Comparison of ENCODE assay signal across 8 cellular contexts in the genomic region with DNA sequence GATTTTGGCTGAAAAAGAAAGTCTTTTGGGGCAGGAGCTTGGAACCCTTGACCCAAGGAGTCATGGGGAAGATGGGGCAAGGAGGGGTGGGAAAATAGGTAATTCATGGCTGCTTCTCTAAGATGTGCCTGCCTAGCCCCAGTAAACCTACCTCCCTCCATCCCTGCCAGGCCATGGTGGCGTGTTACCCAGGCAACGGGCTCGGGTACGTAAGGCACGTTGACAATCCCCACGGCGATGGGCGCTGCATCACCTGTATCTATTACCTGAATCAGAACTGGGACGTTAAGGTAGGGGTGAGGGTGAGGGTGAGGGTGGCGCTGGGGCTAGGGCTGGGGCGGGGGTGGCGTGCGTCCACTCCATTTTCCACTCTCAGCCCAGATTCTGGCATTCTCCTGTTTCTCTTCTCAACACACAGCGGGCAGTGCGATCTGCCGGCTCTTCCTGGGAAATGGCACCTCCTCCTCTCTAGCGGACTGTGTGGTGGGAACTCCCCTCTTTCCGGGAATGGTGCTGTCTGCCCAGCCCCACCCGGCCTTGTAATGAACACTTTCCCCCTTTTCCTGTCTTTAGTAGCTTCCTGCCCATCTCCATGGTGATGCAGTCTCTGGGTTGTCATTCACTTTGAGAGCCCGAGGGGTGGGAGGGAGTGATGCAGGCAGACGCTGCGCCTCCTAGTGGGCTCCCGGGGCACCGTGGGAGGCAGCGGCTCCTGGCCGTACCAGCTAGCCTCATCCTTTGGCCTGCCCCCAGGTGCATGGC. TPM values are rescaled to one million over a fixed set of nuclear protein-coding genes. Genes with fewer than 3 reads are reported as not detected.
DNase-seq lines count a peak whose midpoint lies in the region; ATAC-seq and TF ChIP-seq lines count a peak whose summit lies in the region.

No MANE protein-coding gene starts in this region.

- H3K9me3 ChIP-seq in Loucy (ENCODE audit: insufficient read depth, low read depth, low read length) (no peaks in the 10 kb centered on the region), mammary epithelial cell (replicated peaks; ENCODE audit: insufficient read depth, low read length) (no peaks in the 10 kb centered on the region), iPS-18c (ENCODE audit: control insufficient read depth, insufficient read depth, low read length) (no peaks in the 10 kb centered on the region)

- peak overlapping the region; percentile 21 for H3K4me3 ChIP-seq in Loucy (ENCODE audit: low read length, poor library complexity, severe bottlenecking)
- H3K4me3 ChIP-seq in mammary epithelial cell (replicated peaks in 1 of 3; ENCODE audit: insufficient read depth in 1 of 3, low read depth in 2 of 3, low read length in 3 of 3) = no peak overlapping the region
- H3K4me3 ChIP-seq in iPS-18c (ENCODE audit: insufficient read depth, low read depth, low read length) = peak overlapping the region; percentile 15
- H3K4me3 ChIP-seq in skeletal muscle cell (ENCODE audit: low read depth, low read length) = peak overlapping the region; percentile 5

- H3K36me3 ChIP-seq in Loucy (ENCODE audit: insufficient read depth, low read length) (peaks cover 18% of the 10 kb centered on the region; the same call in 1 of the 2 replicates), mammary epithelial cell (ENCODE audit: insufficient read depth, low read length) (peaks cover 9% of the 10 kb centered on the region)

- ATAC-seq in activated B cell treated with CpG ODN at 0.5 μM for 24 hours (ENCODE audit: low read depth) (peak; percentile 18), HG02852 (IDR thresholded peaks at IDR 0.05; ENCODE audit: unreplicated experiment) (no peak)

- no peaks in the 10 kb centered on the region for H3K9me2 ChIP-seq in Loucy (replicated peaks; ENCODE audit: low read depth, low read length)

- H3K36me3 Mint-ChIP-seq in activated B cell treated with CpG ODN at 0.5 μM for 24 hours (ENCODE audit: low read depth) = peaks cover 75% of the 10 kb centered on the region

- POLR2A ChIA-PET in activated B cell treated with CpG ODN at 0.5 μM for 24 hours (lab: Charles Lee) = interaction anchor here (0.6 to 4.6 kb wide), 9 partner anchors 8 to 457 kb away, joined by 3 to 50 read pairs (median 4); partner anchors contain the start of genes ACTMAP, COQ8B, EGLN2 and HNRNPUL1

- H3K9ac ChIP-seq in Loucy (ENCODE audit: low read depth, low read length, poor library complexity, severe bottlenecking) = no peak overlapping the region
- no peak overlapping the region for H3K9ac ChIP-seq in mammary epithelial cell (ENCODE audit: insufficient read depth, low read length)

- peak overlapping the region; percentile 69 for H3K4me3 Mint-ChIP-seq in activated B cell treated with CpG ODN at 0.5 μM for 24 hours

- TF ChIP-seq CTCF in Loucy (conservative IDR thresholded peaks at IDR 0.05; ENCODE audit: low read length) (peak; percentile 84), activated B cell treated with CpG ODN at 0.5 μM for 24 hours (IDR thresholded peaks at IDR 0.05) (no peak), mammary epithelial cell (conservative IDR thresholded peaks at IDR 0.05 in 1 of 2, IDR thresholded peaks at IDR 0.05 in 1 of 2; ENCODE audit: extremely low read depth in 1 of 2, insufficient read depth in 1 of 2, low read depth in 1 of 2, low read length in 2 of 2) (peak; percentile 79 to 83)

- H3K4me2 ChIP-seq in Loucy (ENCODE audit: low read depth, low read length, poor library complexity, severe bottlenecking) = peak overlapping the region; percentile 87
- H3K4me2 ChIP-seq in mammary epithelial cell (ENCODE audit: insufficient read depth, low read depth, low read length) = peak overlapping the region; percentile 26

- DNase-seq in ELR (ENCODE audit: low read depth) (peak; percentile 86), activated B cell treated with CpG ODN at 0.5 μM for 24 hours (peak; percentile 60), mammary epithelial cell (peak; percentile 63), skeletal muscle cell (ENCODE audit: low read depth) (peak; percentile 96), COR-L47 (lab: John Stamatoyannopoulos, UW) (no peak)

- no TSS peak for BruUV-seq in mammary epithelial cell (replicated peaks; lab: Mats Ljungman, UMichigan)

- H3K4me1 Mint-ChIP-seq in activated B cell treated with CpG ODN at 0.5 μM for 24 hours = peaks cover 84% of the 10 kb centered on the region

- 19% methylated on average over 16 of the region's 26 CpGs for WGBS in mammary epithelial cell (ENCODE audit: low coverage, missing lambda C conversion rate)

- H4K20me1 ChIP-seq in Loucy (ENCODE audit: insufficient read depth, low read length, poor library complexity, severe bottlenecking) = peaks cover 68% of the 10 kb centered on the region
- no peaks in the 10 kb centered on the region for H4K20me1 ChIP-seq in mammary epithelial cell (ENCODE audit: insufficient read depth, low read length)

- CTCF ChIA-PET in activated B cell treated with CpG ODN at 0.5 μM for 24 hours (lab: Charles Lee) (interaction anchor here (0.6 to 4.2 kb wide), 15 partner anchors 8 to 150 kb away, joined by 3 to 25 read pairs (median 4); partner anchors contain the start of genes ACTMAP, COQ8B, EGLN2 and ITPKC), mammary epithelial cell (lab: Charles Lee; ENCODE audit: low non-redundant PET) (interaction anchor here (0.6 to 1.1 kb wide), 2 partner anchors 29 to 56 kb away, joined by 4 to 7 read pairs; partner anchors contain the start of genes ACTMAP and RAB4B)

- no peaks in the 10 kb centered on the region for H3F3A ChIP-seq in Loucy (ENCODE audit: low read depth)

- H3K4me1 ChIP-seq in Loucy (ENCODE audit: insufficient read depth, low read length, poor library complexity, severe bottlenecking) = peaks cover 48% of the 10 kb centered on the region
- peaks cover 49% of the 10 kb centered on the region for H3K4me1 ChIP-seq in mammary epithelial cell (ENCODE audit: insufficient read depth, low read length)

- H3K9me3 Mint-ChIP-seq in activated B cell treated with CpG ODN at 0.5 μM for 24 hours = no peaks in the 10 kb centered on the region

- no peaks in the 10 kb centered on the region for H3K27me3 Mint-ChIP-seq in activated B cell treated with CpG ODN at 0.5 μM for 24 hours

- H3K27ac Mint-ChIP-seq in activated B cell treated with CpG ODN at 0.5 μM for 24 hours = peak overlapping the region; percentile 87

- H3K27me3 ChIP-seq in Loucy (ENCODE audit: insufficient read depth, low read length, poor library complexity, severe bottlenecking) (no peaks in the 10 kb centered on the region), mammary epithelial cell (ENCODE audit: insufficient read depth, low read length) (no peaks in the 10 kb centered on the region)

- H2AFZ ChIP-seq in Loucy (ENCODE audit: low read length) (no peak overlapping the region), mammary epithelial cell (ENCODE audit: low read depth, low read length) (no peak overlapping the region)

- H3K79me2 ChIP-seq in Loucy (ENCODE audit: insufficient read depth, low read length) = peaks cover 71% of the 10 kb centered on the region
- H3K79me2 ChIP-seq in mammary epithelial cell (ENCODE audit: insufficient read depth, low read length) = peaks cover 70% of the 10 kb centered on the region

- dilution Hi-C loops in mammary epithelial cell (cut with HindIII; ENCODE audit: low sequenced_read_pairs) = loop anchor here (5.0 kb wide), 1 partner anchor 54 kb away; the partner anchor contains the start of genes ACTMAP and SNRPA

- H3K27ac ChIP-seq in mammary epithelial cell (ENCODE audit: insufficient read depth, low read depth, low read length) = peak overlapping the region; percentile 23

- in situ Hi-C loops in mammary epithelial cell (cut with MboI; ENCODE audit: low sequenced_read_pairs in 2 of 2) = no loop called here

- intact Hi-C loops in activated B cell treated with CpG ODN at 0.5 μM for 24 hours (cut with micrococcal nuclease) = loop anchor here (1.0 kb wide), 2 partner anchors 8 to 144 kb away; no protein-coding TSS in a partner anchor
- intact Hi-C loops in mammary epithelial cell (cut with micrococcal nuclease) = loop anchor here (2.0 kb wide), 2 partner anchors 56 to 144 kb away; partner anchors contain the start of genes ACTMAP and SNRPA

RNA-seq across cellular contexts. Expression of gene EGLN2, which starts 7.6 kb away (rescaled TPM):
- total RNA-seq in activated B cell treated with CpG ODN at 0.5 μM for 24 hours (136 and 147 TPM in 2 replicates), mammary epithelial cell (10 to 100 TPM; 59.7 to 82.3 TPM)
- polyA plus RNA-seq in mammary epithelial cell = 46.7 TPM
- 134 TPM for polyA minus RNA-seq in mammary epithelial cell

RNA-seq across cellular contexts. Expression of gene RAB4B, which starts 28.5 kb away (rescaled TPM):
- total RNA-seq in activated B cell treated with CpG ODN at 0.5 μM for 24 hours (90.6 and 98.1 TPM in 2 replicates), mammary epithelial cell (10 to 100 TPM in 1 of 2 donors, 1 to 10 TPM in 1; 9.0 to 23.5 TPM)
- 10.0 TPM for polyA plus RNA-seq in mammary epithelial cell
- polyA minus RNA-seq in mammary epithelial cell = 12.0 TPM

RNA-seq across cellular contexts. Expression of gene MIA, which starts 31.2 kb away (rescaled TPM):
- total RNA-seq in activated B cell treated with CpG ODN at 0.5 μM for 24 hours (1.1 and 1.4 TPM in 2 replicates), mammary epithelial cell (100 to 1,000 TPM; 106 to 107 TPM)
- polyA plus RNA-seq in mammary epithelial cell = 166 TPM
- 99.5 TPM for polyA minus RNA-seq in mammary epithelial cell

RNA-seq across cellular contexts. Expression of gene CYP2A6, which starts 43.7 kb away (rescaled TPM):
- total RNA-seq in activated B cell treated with CpG ODN at 0.5 μM for 24 hours (not detected in 2 replicates), mammary epithelial cell (not detected)
- polyA plus RNA-seq in mammary epithelial cell = not detected
- polyA minus RNA-seq in mammary epithelial cell = not detected

RNA-seq across cellular contexts. Expression of gene SNRPA, which starts 55.6 kb away (rescaled TPM):
- 138 TPM in 2 replicates for total RNA-seq in activated B cell treated with CpG ODN at 0.5 μM for 24 hours
- total RNA-seq in mammary epithelial cell = 10 to 100 TPM; 28.2 to 99.3 TPM
- polyA plus RNA-seq in mammary epithelial cell = 117 TPM
- 257 TPM for polyA minus RNA-seq in mammary epithelial cell

Comparison
In these comparisons a context has a peak if more than half of its experiments do, and no peak if none do; other contexts are left out.
1. H3K4me3 ChIP-seq: peak in Loucy (single experiment), iPS-18c (single experiment) and skeletal muscle cell (single experiment); none in mammary epithelial cell (0 of 3).
2. RNA of gene MIA, which starts 31.2 kb away (total RNA-seq): 106 to 107 TPM in mammary epithelial cell; 1.1 to 1.4 TPM in activated B cell treated with CpG ODN at 0.5 μM for 24 hours; every median in the first group is over 10 times any median in the second.